Comparison of ENCODE assay signal across 19 cellular contexts in the genomic region with DNA sequence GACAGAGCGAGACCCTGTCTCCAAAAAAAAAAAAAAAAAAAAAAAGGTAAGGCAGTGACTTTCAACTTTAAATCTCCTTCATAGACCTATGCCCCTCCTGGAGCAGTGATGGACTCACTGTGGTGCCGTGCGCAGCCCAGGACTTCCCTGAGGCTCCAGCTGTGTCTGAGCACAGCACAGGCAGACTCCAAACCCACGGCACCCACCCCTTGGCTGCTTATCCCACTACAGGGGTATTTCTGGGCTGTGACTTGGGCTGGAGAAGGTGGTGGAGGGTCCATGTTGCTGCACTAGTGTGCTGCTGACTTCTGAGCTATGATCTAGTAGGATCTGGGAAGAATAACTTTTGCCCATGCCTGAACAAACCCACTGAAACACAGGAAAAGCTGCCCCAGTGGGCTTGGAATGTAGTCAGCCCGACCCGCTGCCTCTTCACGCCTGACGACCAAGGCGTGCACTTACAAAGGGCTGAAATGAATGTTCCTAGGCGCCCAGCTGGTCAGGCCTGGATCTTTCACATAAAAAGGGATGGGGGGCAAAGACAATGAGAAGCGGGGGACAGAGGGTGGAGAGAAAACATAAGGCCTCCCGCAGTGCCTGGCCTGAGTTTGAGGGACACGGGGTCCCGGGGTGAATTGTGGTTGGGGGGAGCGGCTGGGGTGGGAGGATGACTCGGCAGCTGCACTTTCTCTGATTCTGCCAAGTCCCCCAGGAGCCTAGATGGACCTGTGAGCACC.
DNase-seq lines count a peak whose midpoint lies in the region; ATAC-seq, FAIRE-seq and TF ChIP-seq lines count a peak whose summit lies in the region.
"Had no signal": no experiment of that assay in that cellular context is flagged by ENCODE, and none has a peak within 500 bp of the region (broad histone marks: within the 10 kb centered on the region; RNA-seq: fewer than 3 reads in every experiment).

No MANE protein-coding gene starts in this region.

- H3K27ac Mint-ChIP-seq in natural killer cell (no peak overlapping the region), activated B cell treated with CpG ODN at 0.5 μM for 24 hours (peak overlapping the region; percentile 50), neural crest cell (ENCODE audit: unreplicated experiment) (peak overlapping the region; percentile 75)
- H3K27ac Mint-ChIP-seq in natural killer cell treated with Interleukin-12 subunit alpha and Interleukin-12 subunit beta and Interleukin-15 and Interleukin-18, amount 100 ng/mL, for 72 hours = peak overlapping the region in 1 of 2 donors; percentile 68
- H3K27ac Mint-ChIP-seq in stimulated activated naive B cell treated with anti-CD40 and anti-IgM and Interleukin-4, amounts not matched to agents 10 μg/mL and 1 μg/mL and 100 μg/mL, for 72 hours = peak overlapping the region; percentile 85

- peaks cover 0 to 67% (median 23%) of the 10 kb centered on the region in 4 donors for H3K4me1 ChIP-seq in transverse colon
- H3K4me1 ChIP-seq: A549 had no signal

- FAIRE-seq in RCC 7860 (lab: Jason Lieb, UNC) = no peak
- FAIRE-seq: A549, D721Med, H1, HepG2 had no signal

- H3K4me1 Mint-ChIP-seq in natural killer cell (peaks cover 31 to 55% of the 10 kb centered on the region in 2 donors), activated B cell treated with CpG ODN at 0.5 μM for 24 hours (peaks cover 78% of the 10 kb centered on the region), neural crest cell (peaks cover 14% of the 10 kb centered on the region)
- peaks cover 45 to 57% of the 10 kb centered on the region in 2 donors for H3K4me1 Mint-ChIP-seq in natural killer cell treated with Interleukin-12 subunit alpha and Interleukin-12 subunit beta and Interleukin-15 and Interleukin-18, amount 100 ng/mL, for 72 hours (ENCODE audit: low read depth in 2 of 2)
- H3K4me1 Mint-ChIP-seq in stimulated activated naive B cell treated with anti-CD40 and anti-IgM and Interleukin-4, amounts not matched to agents 10 μg/mL and 1 μg/mL and 100 μg/mL, for 72 hours = peaks cover 68 to 91% of the 10 kb centered on the region in 2 donors

- intact Hi-C loops in natural killer cell (cut with micrococcal nuclease) (no loop called here), activated B cell treated with CpG ODN at 0.5 μM for 24 hours (cut with micrococcal nuclease) (loop anchor here (2.0 kb wide), 1 partner anchor 17 kb away; no protein-coding TSS in a partner anchor), transverse colon (cut with DNase I; ENCODE audit: low total_unique reads) (no loop called here)

- POLR2A ChIA-PET in activated B cell treated with CpG ODN at 0.5 μM for 24 hours (lab: Charles Lee) = interaction anchor here (0.7 to 12.3 kb wide), 8 partner anchors 17 to 135 kb away, joined by 3 to 159 read pairs (median 5); partner anchors contain the start of gene IRF8

- 84 to 100% methylated on average over 3 to 16 of the region's 16 CpGs for WGBS in transverse colon (ENCODE audit: low coverage in 1 of 2), 2 donors

- no peak for TF ChIP-seq POLR2A in transverse colon (IDR thresholded peaks at IDR 0.05)

- no peak for TF ChIP-seq EP300 in transverse colon (IDR thresholded peaks at IDR 0.05; ENCODE audit: low read depth)

- H3K27ac ChIP-seq in transverse colon = no peak overlapping the region
- H3K27ac ChIP-seq: A549, RWPE1 had no signal

- no peaks in the 10 kb centered on the region for H3K9me3 Mint-ChIP-seq in natural killer cell
- H3K9me3 Mint-ChIP-seq in natural killer cell treated with Interleukin-12 subunit alpha and Interleukin-12 subunit beta and Interleukin-15 and Interleukin-18, amount 100 ng/mL, for 72 hours = no peaks in the 10 kb centered on the region
- no peaks in the 10 kb centered on the region for H3K9me3 Mint-ChIP-seq in activated B cell treated with CpG ODN at 0.5 μM for 24 hours
- H3K9me3 Mint-ChIP-seq in neural crest cell = no peaks in the 10 kb centered on the region
- H3K9me3 Mint-ChIP-seq in stimulated activated naive B cell treated with anti-CD40 and anti-IgM and Interleukin-4, amounts not matched to agents 10 μg/mL and 1 μg/mL and 100 μg/mL, for 72 hours = no peaks in the 10 kb centered on the region

- H3K36me3 Mint-ChIP-seq in natural killer cell (no peaks in the 10 kb centered on the region), activated B cell treated with CpG ODN at 0.5 μM for 24 hours (ENCODE audit: low read depth) (no peaks in the 10 kb centered on the region), neural crest cell (ENCODE audit: low read depth) (no peaks in the 10 kb centered on the region)
- H3K36me3 Mint-ChIP-seq in natural killer cell treated with Interleukin-12 subunit alpha and Interleukin-12 subunit beta and Interleukin-15 and Interleukin-18, amount 100 ng/mL, for 72 hours = no peaks in the 10 kb centered on the region
- peaks cover 0 to 3% of the 10 kb centered on the region in 2 donors for H3K36me3 Mint-ChIP-seq in stimulated activated naive B cell treated with anti-CD40 and anti-IgM and Interleukin-4, amounts not matched to agents 10 μg/mL and 1 μg/mL and 100 μg/mL, for 72 hours

- no peaks in the 10 kb centered on the region for H3K27me3 ChIP-seq in transverse colon

- peaks cover 0 to 6% of the 10 kb centered on the region in 2 donors for H3K27me3 Mint-ChIP-seq in natural killer cell (ENCODE audit: low read depth in 2 of 2)
- peaks cover 0 to 7% of the 10 kb centered on the region in 2 donors for H3K27me3 Mint-ChIP-seq in natural killer cell treated with Interleukin-12 subunit alpha and Interleukin-12 subunit beta and Interleukin-15 and Interleukin-18, amount 100 ng/mL, for 72 hours
- no peaks in the 10 kb centered on the region for H3K27me3 Mint-ChIP-seq in activated B cell treated with CpG ODN at 0.5 μM for 24 hours
- peaks cover 48% of the 10 kb centered on the region for H3K27me3 Mint-ChIP-seq in neural crest cell (ENCODE audit: low read depth)
- H3K27me3 Mint-ChIP-seq in stimulated activated naive B cell treated with anti-CD40 and anti-IgM and Interleukin-4, amounts not matched to agents 10 μg/mL and 1 μg/mL and 100 μg/mL, for 72 hours = no peaks in the 10 kb centered on the region

- no peak overlapping the region for H3K4me3 ChIP-seq in transverse colon
- H3K4me3 ChIP-seq: A549 had no signal

- in situ Hi-C loops in transverse colon (cut with MboI; ENCODE audit: low pct_ligation_motif_present in 1 of 4, low pct_unique_long_range_greater_than_20kb in 1 of 4, low sequenced_read_pairs in 3 of 4) = loop anchor here in 3 of 4 donors (10.0 kb wide), 1 partner anchor 157 kb away; no protein-coding TSS in a partner anchor

- DNase-seq in natural killer cell = no peak
- no peak for DNase-seq in natural killer cell treated with Interleukin-12 subunit alpha and Interleukin-12 subunit beta and Interleukin-15 and Interleukin-18, amount 100 ng/mL, for 72 hours (ENCODE audit: low spot score)
- DNase-seq in activated B cell treated with CpG ODN at 0.5 μM for 24 hours = no peak
- DNase-seq in neural crest cell (ENCODE audit: low read depth, low spot score) = no peak
- DNase-seq in stimulated activated naive B cell treated with anti-CD40 and anti-IgM and Interleukin-4, amounts not matched to agents 10 μg/mL and 1 μg/mL and 100 μg/mL, for 72 hours = no peak
- DNase-seq in stimulated activated CD4-positive, alpha-beta T cell treated with anti-CD3 and anti-CD28 coated beads, Interleukin-12 subunit alpha, Interleukin-12 subunit beta, amount 100 ng/mL, for 4 hours = no peak
- DNase-seq in RCC 7860 (ENCODE audit: low spot score) = no peak
- no peak for DNase-seq in transverse colon
- DNase-seq: KG1, NCI-H1417 treated with DMSO at 0.1 percent for 48 hours, NCI-H187 treated with DMSO at 0.1 percent for 48 hours, NCI-H345, NCI-H524 treated with DMSO at 0.1 percent for 48 hours, PC-3 had no signal

- CTCF ChIA-PET in activated B cell treated with CpG ODN at 0.5 μM for 24 hours (lab: Charles Lee) = interaction anchor here (1.3 to 13.7 kb wide), 2 partner anchors 34 to 160 kb away, joined by 3 to 296 read pairs; no protein-coding TSS in a partner anchor

- H3K4me3 Mint-ChIP-seq in natural killer cell (peak overlapping the region; percentile 21), activated B cell treated with CpG ODN at 0.5 μM for 24 hours (peak overlapping the region; percentile 25), neural crest cell (no peak overlapping the region)
- no peak overlapping the region for H3K4me3 Mint-ChIP-seq in natural killer cell treated with Interleukin-12 subunit alpha and Interleukin-12 subunit beta and Interleukin-15 and Interleukin-18, amount 100 ng/mL, for 72 hours
- peak overlapping the region; percentile 59 to 60 for H3K4me3 Mint-ChIP-seq in stimulated activated naive B cell treated with anti-CD40 and anti-IgM and Interleukin-4, amounts not matched to agents 10 μg/mL and 1 μg/mL and 100 μg/mL, for 72 hours

- TF ChIP-seq CTCF in natural killer cell (IDR thresholded peaks at IDR 0.05) (no peak), activated B cell treated with CpG ODN at 0.5 μM for 24 hours (IDR thresholded peaks at IDR 0.05) (no peak), neural crest cell (conservative IDR thresholded peaks at IDR 0.05) (no peak), transverse colon (IDR thresholded peaks at IDR 0.05) (no peak)

- no peaks in the 10 kb centered on the region for H3K9me3 ChIP-seq in transverse colon
- H3K9me3 ChIP-seq: A549 had no signal

- no peaks in the 10 kb centered on the region for H3K36me3 ChIP-seq in transverse colon

- ATAC-seq in natural killer cell (no peak), activated B cell treated with CpG ODN at 0.5 μM for 24 hours (ENCODE audit: low read depth) (no peak)
- ATAC-seq in natural killer cell treated with Interleukin-12 subunit alpha and Interleukin-12 subunit beta and Interleukin-15 and Interleukin-18, amount 100 ng/mL, for 72 hours = no peak
- peak; percentile 26 to 45 for ATAC-seq in stimulated activated naive B cell treated with anti-CD40 and anti-IgM and Interleukin-4, amounts not matched to agents 10 μg/mL and 1 μg/mL and 100 μg/mL, for 72 hours (replicated peaks)
- ATAC-seq: A549, HepG2, PC-3 had no signal

Comparison
In these comparisons a context has a peak if more than half of its experiments do, and no peak if none do; other contexts are left out.
1. H3K4me3 Mint-ChIP-seq: peak in natural killer cell (single experiment), activated B cell treated with CpG ODN at 0.5 μM for 24 hours (single experiment) and stimulated activated naive B cell treated with anti-CD40 and anti-IgM and Interleukin-4, amounts not matched to agents 10 μg/mL and 1 μg/mL and 100 μg/mL, for 72 hours (2 of 2); none in natural killer cell treated with Interleukin-12 subunit alpha and Interleukin-12 subunit beta and Interleukin-15 and Interleukin-18, amount 100 ng/mL, for 72 hours (single experiment) and neural crest cell (single experiment).
2. ATAC-seq: peak in stimulated activated naive B cell treated with anti-CD40 and anti-IgM and Interleukin-4, amounts not matched to agents 10 μg/mL and 1 μg/mL and 100 μg/mL, for 72 hours (2 of 2); none in natural killer cell (0 of 3), natural killer cell treated with Interleukin-12 subunit alpha and Interleukin-12 subunit beta and Interleukin-15 and Interleukin-18, amount 100 ng/mL, for 72 hours (0 of 2) and activated B cell treated with CpG ODN at 0.5 μM for 24 hours (single experiment).
3. H3K27ac Mint-ChIP-seq: peak in activated B cell treated with CpG ODN at 0.5 μM for 24 hours (single experiment), neural crest cell (single experiment) and stimulated activated naive B cell treated with anti-CD40 and anti-IgM and Interleukin-4, amounts not matched to agents 10 μg/mL and 1 μg/mL and 100 μg/mL, for 72 hours (single experiment); none in natural killer cell (0 of 2).